In genomic region chr5:127518319-127518621, GRCh38 we compare ENCODE assay signal across 1 cellular context.
A peak's percentile ranks its signal among the peaks of the same experiment; 100 is the strongest.
TF ChIP-seq lines count a peak whose summit lies in the region.

No MANE protein-coding gene starts in this region.

TF ChIP-seq in K562, 482 proteins besides CTCF, POLR2A, EP300 and RAD21 (continued from another document):
- TF ChIP-seq PKNOX1 (IDR thresholded peaks at IDR 0.05) (peak; percentile 89), MYC (IDR thresholded peaks at IDR 0.05; ENCODE audit: low read depth, low read length) (no peak), MYC (CRISPR knock-in tag; IDR thresholded peaks at IDR 0.05; ENCODE audit: borderline replicate concordance, low read depth) (no peak), PBX2 (CRISPR knock-in tag; IDR thresholded peaks at IDR 0.05; ENCODE audit: low read depth) (no peak), PBX2 (tag; conservative IDR thresholded peaks at IDR 0.05; ENCODE audit: low read depth) (peak; percentile 68)
